Comparison of ENCODE assay signal across 8 cellular contexts in the genomic region with DNA sequence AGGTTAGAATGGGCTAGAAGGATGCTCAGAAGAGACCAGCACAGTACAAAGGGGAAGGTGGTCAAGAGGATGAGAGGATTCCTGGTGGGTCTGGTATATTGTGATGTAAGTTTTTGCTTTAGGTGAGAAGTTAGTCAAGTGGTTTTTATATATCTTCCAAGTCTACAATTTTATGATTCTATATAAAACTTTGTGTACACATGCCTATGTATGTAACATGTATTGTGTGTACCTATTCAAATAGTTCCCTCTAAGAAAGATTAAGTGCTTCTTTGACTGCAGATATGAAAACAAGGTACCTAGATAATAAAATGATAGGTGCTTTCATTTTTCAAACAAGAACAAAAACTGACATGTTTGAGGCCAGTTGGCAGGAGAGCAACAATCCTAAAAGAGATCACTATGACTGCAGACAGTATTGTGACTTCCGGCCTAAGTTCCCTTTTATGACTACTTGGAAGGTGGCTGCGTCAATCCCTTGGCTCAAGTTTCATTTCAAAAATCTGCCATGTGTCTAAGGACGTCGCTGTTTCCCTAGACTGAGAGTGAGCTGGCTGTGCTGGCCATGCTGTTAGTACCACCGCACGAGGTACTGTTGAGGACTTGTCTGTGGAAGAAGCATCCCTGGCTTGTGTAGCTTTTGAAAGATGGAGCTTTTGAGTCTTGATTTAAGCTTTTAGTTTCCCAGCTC.
DNase-seq lines count a peak whose midpoint lies in the region; ATAC-seq and TF ChIP-seq lines count a peak whose summit lies in the region.

No MANE protein-coding gene starts in this region.

- H3K27ac Mint-ChIP-seq in brain, result peak overlapping the region in 4 of 5 experiments; percentile 30 to 92 (median 66)

- H3K4me3 Mint-ChIP-seq in brain, result no peak overlapping the region

- no peaks in the 10 kb centered on the region for H3K27me3 ChIP-seq in BLaER1

- DNase-seq in putamen (ENCODE audit: low spot score), result peak; percentile 37
- no peak for DNase-seq in middle frontal gyrus (ENCODE audit: extremely low spot score, low spot score)
- DNase-seq in stimulated activated CD4-positive, alpha-beta T cell treated with anti-CD3 and anti-CD28 coated beads, Interleukin-4, amount 100 ng/mL, for 4 hours, result no peak
- DNase-seq in HPDE6-E6E7 (ENCODE audit: extremely low spot score), result no peak

- peaks cover 3% of the 10 kb centered on the region for H3K27me3 Mint-ChIP-seq in brain

- H3K9me3 ChIP-seq in BLaER1, result no peaks in the 10 kb centered on the region

- H3K9me3 Mint-ChIP-seq in brain, result no peaks in the 10 kb centered on the region

- H3K36me3 Mint-ChIP-seq in brain, result peaks cover 17% of the 10 kb centered on the region

- H3K4me2 ChIP-seq in BLaER1, result peak overlapping the region; percentile 34

- H3K36me3 ChIP-seq in BLaER1, result peaks cover 85% of the 10 kb centered on the region

- peak overlapping the region; percentile 45; the same call in 1 of the 2 replicates for H3K27ac ChIP-seq in BLaER1

- H3K4me1 Mint-ChIP-seq in brain, result peaks cover 32% of the 10 kb centered on the region

- no peak overlapping the region for H3K9ac ChIP-seq in BLaER1

- ATAC-seq in GM19452 (IDR thresholded peaks at IDR 0.05; ENCODE audit: unreplicated experiment), result peak; percentile 95
- peak; percentile 91 for ATAC-seq in HG03520 (IDR thresholded peaks at IDR 0.05; ENCODE audit: unreplicated experiment)

- no peak overlapping the region for H3K4me3 ChIP-seq in BLaER1

- peaks cover 29% of the 10 kb centered on the region for H3K4me1 ChIP-seq in BLaER1

- no peak for TF ChIP-seq CTCF in brain (conservative IDR thresholded peaks at IDR 0.05)

- 0 out of 2 replicates have a peak, but pooled peaks cover 4% of the 10 kb centered on the region for H4K20me1 ChIP-seq in BLaER1
